In the genomic region with DNA sequence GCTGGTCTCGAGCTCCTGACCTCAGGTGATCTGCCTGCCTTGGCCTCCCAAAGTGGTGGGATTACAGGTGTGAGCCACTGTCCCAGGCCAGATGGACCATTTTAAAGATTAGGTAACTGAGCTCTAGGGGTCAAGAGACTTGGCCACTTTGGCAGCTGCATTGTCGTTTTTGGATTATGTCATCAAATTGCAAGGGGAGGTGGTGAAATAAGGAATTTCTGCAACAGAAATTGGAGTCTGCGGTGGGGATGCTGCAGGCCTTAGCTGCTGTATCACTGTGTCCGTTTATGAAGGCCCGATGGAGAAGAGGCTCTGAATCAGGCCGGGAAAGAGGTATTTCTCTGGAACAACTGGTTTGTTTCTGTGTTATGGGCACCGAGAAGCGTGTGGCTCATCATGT, we compare ENCODE assay signal across 1 cellular context.
TF ChIP-seq lines count a peak whose summit lies in the region.

No MANE protein-coding gene starts in this region.

TF ChIP-seq in IMR-90, 13 proteins besides CTCF, POLR2A, EP300 and RAD21:
- TF ChIP-seq MAFK (IDR thresholded peaks at IDR 0.05; ENCODE audit: low read depth, low read length) (no peak), CEBPB (IDR thresholded peaks at IDR 0.05; ENCODE audit: low read depth, low read length) (no peak), RCOR1 (IDR thresholded peaks at IDR 0.05; ENCODE audit: insufficient replicate concordance, low read length) (no peak), MXI1 (IDR thresholded peaks at IDR 0.05; ENCODE audit: borderline replicate concordance, low read depth, low read length) (no peak), NFE2L2 (IDR thresholded peaks at IDR 0.05; ENCODE audit: low read depth, low read length) (no peak), CHD1 (IDR thresholded peaks at IDR 0.05; ENCODE audit: low read depth, low read length) (no peak), MAZ (IDR thresholded peaks at IDR 0.05; ENCODE audit: borderline replicate concordance, low read depth, low read length) (no peak), RFX5 (IDR thresholded peaks at IDR 0.05; ENCODE audit: low read depth, low read length) (no peak), SMC3 (IDR thresholded peaks at IDR 0.05; ENCODE audit: low read depth, low read length) (no peak), BHLHE40 (IDR thresholded peaks at IDR 0.05; ENCODE audit: low read depth, low read length) (no peak), FOS (IDR thresholded peaks at IDR 0.05; ENCODE audit: low read depth, low read length) (no peak)
- TF ChIP-seq, protein P1, sequence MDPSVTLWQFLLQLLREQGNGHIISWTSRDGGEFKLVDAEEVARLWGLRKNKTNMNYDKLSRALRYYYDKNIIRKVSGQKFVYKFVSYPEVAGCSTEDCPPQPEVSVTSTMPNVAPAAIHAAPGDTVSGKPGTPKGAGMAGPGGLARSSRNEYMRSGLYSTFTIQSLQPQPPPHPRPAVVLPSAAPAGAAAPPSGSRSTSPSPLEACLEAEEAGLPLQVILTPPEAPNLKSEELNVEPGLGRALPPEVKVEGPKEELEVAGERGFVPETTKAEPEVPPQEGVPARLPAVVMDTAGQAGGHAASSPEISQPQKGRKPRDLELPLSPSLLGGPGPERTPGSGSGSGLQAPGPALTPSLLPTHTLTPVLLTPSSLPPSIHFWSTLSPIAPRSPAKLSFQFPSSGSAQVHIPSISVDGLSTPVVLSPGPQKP (IDR thresholded peaks at IDR 0.05; ENCODE audit: borderline replicate concordance, low read depth, low read length): no peak
- TF ChIP-seq, protein P2, sequence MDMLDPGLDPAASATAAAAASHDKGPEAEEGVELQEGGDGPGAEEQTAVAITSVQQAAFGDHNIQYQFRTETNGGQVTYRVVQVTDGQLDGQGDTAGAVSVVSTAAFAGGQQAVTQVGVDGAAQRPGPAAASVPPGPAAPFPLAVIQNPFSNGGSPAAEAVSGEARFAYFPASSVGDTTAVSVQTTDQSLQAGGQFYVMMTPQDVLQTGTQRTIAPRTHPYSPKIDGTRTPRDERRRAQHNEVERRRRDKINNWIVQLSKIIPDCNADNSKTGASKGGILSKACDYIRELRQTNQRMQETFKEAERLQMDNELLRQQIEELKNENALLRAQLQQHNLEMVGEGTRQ (IDR thresholded peaks at IDR 0.05; ENCODE audit: low read depth, low read length): no peak
TF ChIP-seq in IMR-90: peak in this region for 0.
